1 cellular context compared by ENCODE assay signal in the genomic region with DNA sequence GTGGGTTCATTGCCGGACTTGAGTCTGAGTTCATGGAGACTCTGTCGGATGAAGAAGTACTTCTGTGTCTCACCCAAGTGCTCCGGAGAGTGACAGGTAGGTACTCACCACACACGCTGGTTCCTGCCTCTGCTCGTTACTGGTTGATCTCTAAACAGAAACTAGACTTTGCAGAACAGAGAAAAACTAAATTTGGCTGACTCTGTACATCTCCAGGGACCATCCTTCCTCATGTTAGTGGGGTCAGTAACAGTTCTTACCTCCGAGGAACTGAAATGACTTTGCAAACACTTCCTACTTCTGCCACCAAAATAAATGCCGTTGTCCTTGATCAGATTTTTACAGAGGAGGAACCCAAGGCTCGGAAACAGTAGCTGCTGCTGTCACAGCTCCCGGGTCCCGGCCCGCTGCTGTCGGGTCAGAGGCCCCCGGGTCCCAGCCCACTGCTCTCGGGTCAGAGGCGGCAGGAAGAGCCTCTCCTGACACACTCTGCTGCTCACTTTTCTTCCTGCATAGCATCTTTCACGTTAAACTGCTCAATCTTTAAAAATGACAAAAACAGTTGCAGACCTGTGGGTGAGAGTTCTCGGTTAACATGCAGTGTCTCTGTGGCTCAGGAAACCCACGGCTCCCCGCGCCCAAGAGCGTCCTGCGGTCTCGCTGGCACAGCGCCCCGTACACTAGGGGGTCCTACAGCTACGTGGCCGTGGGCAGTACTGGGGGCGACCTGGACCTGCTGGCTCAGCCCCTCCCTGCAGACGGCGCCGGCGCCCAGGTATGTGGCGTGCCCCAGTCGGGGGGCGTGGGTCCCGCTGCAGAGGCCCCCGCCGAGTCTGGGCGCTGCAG.
A peak's percentile ranks its signal among the peaks of the same experiment; 100 is the strongest.
TF ChIP-seq lines count a peak whose summit lies in the region.

No MANE protein-coding gene starts in this region.

TF ChIP-seq in GM12878, 131 proteins besides CTCF, POLR2A, EP300 and RAD21 (continued from another document):
- TF ChIP-seq, protein P1, sequence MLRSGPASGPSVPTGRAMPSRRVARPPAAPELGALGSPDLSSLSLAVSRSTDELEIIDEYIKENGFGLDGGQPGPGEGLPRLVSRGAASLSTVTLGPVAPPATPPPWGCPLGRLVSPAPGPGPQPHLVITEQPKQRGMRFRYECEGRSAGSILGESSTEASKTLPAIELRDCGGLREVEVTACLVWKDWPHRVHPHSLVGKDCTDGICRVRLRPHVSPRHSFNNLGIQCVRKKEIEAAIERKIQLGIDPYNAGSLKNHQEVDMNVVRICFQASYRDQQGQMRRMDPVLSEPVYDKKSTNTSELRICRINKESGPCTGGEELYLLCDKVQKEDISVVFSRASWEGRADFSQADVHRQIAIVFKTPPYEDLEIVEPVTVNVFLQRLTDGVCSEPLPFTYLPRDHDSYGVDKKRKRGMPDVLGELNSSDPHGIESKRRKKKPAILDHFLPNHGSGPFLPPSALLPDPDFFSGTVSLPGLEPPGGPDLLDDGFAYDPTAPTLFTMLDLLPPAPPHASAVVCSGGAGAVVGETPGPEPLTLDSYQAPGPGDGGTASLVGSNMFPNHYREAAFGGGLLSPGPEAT (IDR thresholded peaks at IDR 0.05; ENCODE audit: low read depth), result peak; percentile 78
- TF ChIP-seq CREB1 (IDR thresholded peaks at IDR 0.05; ENCODE audit: low read depth) (peak; percentile 47; the same call in 1 of the 2 replicates), BACH1 (IDR thresholded peaks at IDR 0.05; ENCODE audit: borderline replicate concordance) (no peak; the same call in 1 of the 2 replicates), RUNX3 (IDR thresholded peaks at IDR 0.05; ENCODE audit: low read length) (peak; percentile 82), TCF12 (IDR thresholded peaks at IDR 0.05; ENCODE audit: low read depth, low read length) (0 out of 2 replicates have a peak, but pooled peaks have one; percentile 35), TCF3 (IDR thresholded peaks at IDR 0.05; ENCODE audit: borderline replicate concordance, insufficient read depth, low read depth, low read length) (no peak), RELA (IDR thresholded peaks at IDR 0.05; ENCODE audit: borderline replicate concordance, partially characterized antibody) (no peak), SREBF1 (IDR thresholded peaks at IDR 0.05; ENCODE audit: low read length) (no peak), BHLHE40 (IDR thresholded peaks at IDR 0.05; ENCODE audit: borderline replicate concordance in 1 of 2, low read depth in 2 of 2, low read length in 1 of 2) (peak; percentile 50 to 61; a peak in 3 of 4 replicates), RCOR1 (conservative IDR thresholded peaks at IDR 0.05; ENCODE audit: low read depth, low read length) (peak; percentile 60; the same call in 1 of the 2 replicates), FOS (IDR thresholded peaks at IDR 0.05; ENCODE audit: borderline replicate concordance, extremely low read depth, insufficient read length) (no peak), NBN (IDR thresholded peaks at IDR 0.05) (peak; percentile 95), BCL11A (IDR thresholded peaks at IDR 0.05; ENCODE audit: low read depth, low read length) (peak; percentile 95), SREBF2 (IDR thresholded peaks at IDR 0.05; ENCODE audit: low read length) (no peak)
- TF ChIP-seq, protein P2, sequence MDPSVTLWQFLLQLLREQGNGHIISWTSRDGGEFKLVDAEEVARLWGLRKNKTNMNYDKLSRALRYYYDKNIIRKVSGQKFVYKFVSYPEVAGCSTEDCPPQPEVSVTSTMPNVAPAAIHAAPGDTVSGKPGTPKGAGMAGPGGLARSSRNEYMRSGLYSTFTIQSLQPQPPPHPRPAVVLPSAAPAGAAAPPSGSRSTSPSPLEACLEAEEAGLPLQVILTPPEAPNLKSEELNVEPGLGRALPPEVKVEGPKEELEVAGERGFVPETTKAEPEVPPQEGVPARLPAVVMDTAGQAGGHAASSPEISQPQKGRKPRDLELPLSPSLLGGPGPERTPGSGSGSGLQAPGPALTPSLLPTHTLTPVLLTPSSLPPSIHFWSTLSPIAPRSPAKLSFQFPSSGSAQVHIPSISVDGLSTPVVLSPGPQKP (IDR thresholded peaks at IDR 0.05; ENCODE audit: low read depth, low read length), result no peak
- TF ChIP-seq, protein P3, sequence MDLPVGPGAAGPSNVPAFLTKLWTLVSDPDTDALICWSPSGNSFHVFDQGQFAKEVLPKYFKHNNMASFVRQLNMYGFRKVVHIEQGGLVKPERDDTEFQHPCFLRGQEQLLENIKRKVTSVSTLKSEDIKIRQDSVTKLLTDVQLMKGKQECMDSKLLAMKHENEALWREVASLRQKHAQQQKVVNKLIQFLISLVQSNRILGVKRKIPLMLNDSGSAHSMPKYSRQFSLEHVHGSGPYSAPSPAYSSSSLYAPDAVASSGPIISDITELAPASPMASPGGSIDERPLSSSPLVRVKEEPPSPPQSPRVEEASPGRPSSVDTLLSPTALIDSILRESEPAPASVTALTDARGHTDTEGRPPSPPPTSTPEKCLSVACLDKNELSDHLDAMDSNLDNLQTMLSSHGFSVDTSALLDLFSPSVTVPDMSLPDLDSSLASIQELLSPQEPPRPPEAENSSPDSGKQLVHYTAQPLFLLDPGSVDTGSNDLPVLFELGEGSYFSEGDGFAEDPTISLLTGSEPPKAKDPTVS (IDR thresholded peaks at IDR 0.05; ENCODE audit: low read depth, low read length), result no peak
- TF ChIP-seq, protein P4, sequence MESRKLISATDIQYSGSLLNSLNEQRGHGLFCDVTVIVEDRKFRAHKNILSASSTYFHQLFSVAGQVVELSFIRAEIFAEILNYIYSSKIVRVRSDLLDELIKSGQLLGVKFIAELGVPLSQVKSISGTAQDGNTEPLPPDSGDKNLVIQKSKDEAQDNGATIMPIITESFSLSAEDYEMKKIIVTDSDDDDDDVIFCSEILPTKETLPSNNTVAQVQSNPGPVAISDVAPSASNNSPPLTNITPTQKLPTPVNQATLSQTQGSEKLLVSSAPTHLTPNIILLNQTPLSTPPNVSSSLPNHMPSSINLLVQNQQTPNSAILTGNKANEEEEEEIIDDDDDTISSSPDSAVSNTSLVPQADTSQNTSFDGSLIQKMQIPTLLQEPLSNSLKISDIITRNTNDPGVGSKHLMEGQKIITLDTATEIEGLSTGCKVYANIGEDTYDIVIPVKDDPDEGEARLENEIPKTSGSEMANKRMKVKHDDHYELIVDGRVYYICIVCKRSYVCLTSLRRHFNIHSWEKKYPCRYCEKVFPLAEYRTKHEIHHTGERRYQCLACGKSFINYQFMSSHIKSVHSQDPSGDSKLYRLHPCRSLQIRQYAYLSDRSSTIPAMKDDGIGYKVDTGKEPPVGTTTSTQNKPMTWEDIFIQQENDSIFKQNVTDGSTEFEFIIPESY (IDR thresholded peaks at IDR 0.05), result no peak
- TF ChIP-seq, protein P5, sequence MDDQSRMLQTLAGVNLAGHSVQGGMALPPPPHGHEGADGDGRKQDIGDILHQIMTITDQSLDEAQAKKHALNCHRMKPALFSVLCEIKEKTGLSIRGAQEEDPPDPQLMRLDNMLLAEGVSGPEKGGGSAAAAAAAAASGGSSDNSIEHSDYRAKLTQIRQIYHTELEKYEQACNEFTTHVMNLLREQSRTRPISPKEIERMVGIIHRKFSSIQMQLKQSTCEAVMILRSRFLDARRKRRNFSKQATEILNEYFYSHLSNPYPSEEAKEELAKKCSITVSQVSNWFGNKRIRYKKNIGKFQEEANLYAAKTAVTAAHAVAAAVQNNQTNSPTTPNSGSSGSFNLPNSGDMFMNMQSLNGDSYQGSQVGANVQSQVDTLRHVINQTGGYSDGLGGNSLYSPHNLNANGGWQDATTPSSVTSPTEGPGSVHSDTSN (IDR thresholded peaks at IDR 0.05; ENCODE audit: insufficient replicate concordance, low read depth, low read length), result peak; percentile 92
- TF ChIP-seq, protein P6, sequence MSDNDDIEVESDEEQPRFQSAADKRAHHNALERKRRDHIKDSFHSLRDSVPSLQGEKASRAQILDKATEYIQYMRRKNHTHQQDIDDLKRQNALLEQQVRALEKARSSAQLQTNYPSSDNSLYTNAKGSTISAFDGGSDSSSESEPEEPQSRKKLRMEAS (IDR thresholded peaks at IDR 0.05; ENCODE audit: low read depth, low read length), result peak; percentile 56; the same call in 1 of the 2 replicates
- TF ChIP-seq, protein P7, sequence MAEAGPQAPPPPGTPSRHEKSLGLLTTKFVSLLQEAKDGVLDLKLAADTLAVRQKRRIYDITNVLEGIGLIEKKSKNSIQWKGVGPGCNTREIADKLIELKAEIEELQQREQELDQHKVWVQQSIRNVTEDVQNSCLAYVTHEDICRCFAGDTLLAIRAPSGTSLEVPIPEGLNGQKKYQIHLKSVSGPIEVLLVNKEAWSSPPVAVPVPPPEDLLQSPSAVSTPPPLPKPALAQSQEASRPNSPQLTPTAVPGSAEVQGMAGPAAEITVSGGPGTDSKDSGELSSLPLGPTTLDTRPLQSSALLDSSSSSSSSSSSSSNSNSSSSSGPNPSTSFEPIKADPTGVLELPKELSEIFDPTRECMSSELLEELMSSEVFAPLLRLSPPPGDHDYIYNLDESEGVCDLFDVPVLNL (IDR thresholded peaks at IDR 0.05; ENCODE audit: low read depth, low read length), result no peak
- TF ChIP-seq, protein P8, sequence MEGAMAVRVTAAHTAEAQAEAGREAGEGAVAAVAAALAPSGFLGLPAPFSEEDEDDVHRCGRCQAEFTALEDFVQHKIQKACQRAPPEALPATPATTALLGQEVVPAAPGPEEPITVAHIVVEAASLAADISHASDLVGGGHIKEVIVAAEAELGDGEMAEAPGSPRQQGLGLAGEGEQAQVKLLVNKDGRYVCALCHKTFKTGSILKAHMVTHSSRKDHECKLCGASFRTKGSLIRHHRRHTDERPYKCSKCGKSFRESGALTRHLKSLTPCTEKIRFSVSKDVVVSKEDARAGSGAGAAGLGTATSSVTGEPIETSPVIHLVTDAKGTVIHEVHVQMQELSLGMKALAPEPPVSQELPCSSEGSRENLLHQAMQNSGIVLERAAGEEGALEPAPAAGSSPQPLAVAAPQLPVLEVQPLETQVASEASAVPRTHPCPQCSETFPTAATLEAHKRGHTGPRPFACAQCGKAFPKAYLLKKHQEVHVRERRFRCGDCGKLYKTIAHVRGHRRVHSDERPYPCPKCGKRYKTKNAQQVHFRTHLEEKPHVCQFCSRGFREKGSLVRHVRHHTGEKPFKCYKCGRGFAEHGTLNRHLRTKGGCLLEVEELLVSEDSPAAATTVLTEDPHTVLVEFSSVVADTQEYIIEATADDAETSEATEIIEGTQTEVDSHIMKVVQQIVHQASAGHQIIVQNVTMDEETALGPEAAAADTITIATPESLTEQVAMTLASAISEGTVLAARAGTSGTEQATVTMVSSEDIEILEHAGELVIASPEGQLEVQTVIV (IDR thresholded peaks at IDR 0.05; ENCODE audit: borderline replicate concordance, partially characterized antibody), result peak; percentile 51
